Comparison of ENCODE assay signal across 12 cellular contexts in genomic region chr15:85125056-85125661, GRCh38.
DNase-seq lines count a peak whose midpoint lies in the region; ATAC-seq and TF ChIP-seq lines count a peak whose summit lies in the region.
"Had no signal": no experiment of that assay in that cellular context is flagged by ENCODE, and none has a peak within 500 bp of the region (broad histone marks: within the 10 kb centered on the region; RNA-seq: fewer than 3 reads in every experiment).

No MANE protein-coding gene starts in this region.

- no peak overlapping the region for H3K27ac ChIP-seq in HUES6 (ENCODE audit: low read depth, low read length)
- H3K27ac ChIP-seq in tibial artery, result no peak overlapping the region
- H3K27ac ChIP-seq: psoas muscle, testis had no signal

- H3K36me3 ChIP-seq in HUES6 (ENCODE audit: control insufficient read depth, insufficient read depth, low read length) (0 out of 2 replicates have a peak, but pooled peaks cover 5% of the 10 kb centered on the region), tibial artery (peaks cover 52 to 74% (median 61%) of the 10 kb centered on the region in 3 donors)

- in situ Hi-C loops in T47D (cut with HindIII; ENCODE audit: low pct_unique_long_range_greater_than_20kb, low sequenced_read_pairs), result no loop called here

- H3K27me3 ChIP-seq in HUES6 (ENCODE audit: control insufficient read depth, insufficient read depth, low read length), result no peaks in the 10 kb centered on the region
- no peaks in the 10 kb centered on the region for H3K27me3 ChIP-seq in tibial artery
- H3K27me3 ChIP-seq: testis had no signal

- no peak for TF ChIP-seq CTCF in tibial artery (IDR thresholded peaks at IDR 0.05)

- H3K4me1 ChIP-seq in HUES6 (ENCODE audit: control insufficient read depth, insufficient read depth, low read length) (peaks cover 9% of the 10 kb centered on the region; the same call in 1 of the 2 replicates), tibial artery (peaks cover 0 to 6% (median 0%) of the 10 kb centered on the region in 4 donors)
- H3K4me1 ChIP-seq: psoas muscle, testis had no signal

- H3K4me3 ChIP-seq in HUES6 (ENCODE audit: low read depth, low read length) (no peak overlapping the region), tibial artery (no peak overlapping the region)
- H3K4me3 ChIP-seq: psoas muscle, testis had no signal

- peak overlapping the region; percentile 40 for H3K9ac ChIP-seq in HUES6 (ENCODE audit: low read length)

- DNase-seq in AG08395 (ENCODE audit: low spot score) (peak; percentile 49), T47D (ENCODE audit: low read depth in 1 of 2, low spot score in 1 of 2) (peak; percentile 7 to 30), iris pigment epithelial cell (ENCODE audit: low read depth) (peak; percentile 54), HUDEP-2 (lab: John Stamatoyannopoulos, UW; ENCODE audit: unreplicated experiment in 76 of 76) (no peak), Right ventricle myocardium superior (no peak), tibial artery (no peak)
- no peak for DNase-seq in activated CD4-positive, alpha-beta T cell treated with anti-CD3 and anti-CD28 coated beads, Interleukin-2, amount 50 U/mL, for 4 hours
- DNase-seq: activated CD4-positive, CD25-positive, alpha-beta regulatory T cell treated with anti-CD3 and anti-CD28 coated beads, Interleukin-2, amount 50 U/mL, for 72 hours; NCI-H2171 treated with DMSO at 0.1 percent for 48 hours; psoas muscle; testis had no signal

- ATAC-seq in Right ventricle myocardium superior (ENCODE audit: poor library complexity), result no peak

- intact Hi-C loops in Right ventricle myocardium superior (cut with DNase I) (no loop called here), tibial artery (cut with DNase I; ENCODE audit: low total_unique reads) (no loop called here)

- no peaks in the 10 kb centered on the region for H3K9me3 ChIP-seq in HUES6 (ENCODE audit: control insufficient read depth, insufficient read depth, low read depth, low read length)
- no peaks in the 10 kb centered on the region for H3K9me3 ChIP-seq in tibial artery
- H3K9me3 ChIP-seq: psoas muscle, testis had no signal

Comparison
In these comparisons a context has a peak if more than half of its experiments do, and no peak if none do; other contexts are left out.
1. DNase-seq: peak in AG08395 (single experiment), T47D (2 of 2) and iris pigment epithelial cell (single experiment); none in HUDEP-2 (0 of 76), activated CD4-positive, alpha-beta T cell treated with anti-CD3 and anti-CD28 coated beads, Interleukin-2, amount 50 U/mL, for 4 hours (0 of 2), Right ventricle myocardium superior (single experiment) and tibial artery (0 of 2).